In the genomic region with DNA sequence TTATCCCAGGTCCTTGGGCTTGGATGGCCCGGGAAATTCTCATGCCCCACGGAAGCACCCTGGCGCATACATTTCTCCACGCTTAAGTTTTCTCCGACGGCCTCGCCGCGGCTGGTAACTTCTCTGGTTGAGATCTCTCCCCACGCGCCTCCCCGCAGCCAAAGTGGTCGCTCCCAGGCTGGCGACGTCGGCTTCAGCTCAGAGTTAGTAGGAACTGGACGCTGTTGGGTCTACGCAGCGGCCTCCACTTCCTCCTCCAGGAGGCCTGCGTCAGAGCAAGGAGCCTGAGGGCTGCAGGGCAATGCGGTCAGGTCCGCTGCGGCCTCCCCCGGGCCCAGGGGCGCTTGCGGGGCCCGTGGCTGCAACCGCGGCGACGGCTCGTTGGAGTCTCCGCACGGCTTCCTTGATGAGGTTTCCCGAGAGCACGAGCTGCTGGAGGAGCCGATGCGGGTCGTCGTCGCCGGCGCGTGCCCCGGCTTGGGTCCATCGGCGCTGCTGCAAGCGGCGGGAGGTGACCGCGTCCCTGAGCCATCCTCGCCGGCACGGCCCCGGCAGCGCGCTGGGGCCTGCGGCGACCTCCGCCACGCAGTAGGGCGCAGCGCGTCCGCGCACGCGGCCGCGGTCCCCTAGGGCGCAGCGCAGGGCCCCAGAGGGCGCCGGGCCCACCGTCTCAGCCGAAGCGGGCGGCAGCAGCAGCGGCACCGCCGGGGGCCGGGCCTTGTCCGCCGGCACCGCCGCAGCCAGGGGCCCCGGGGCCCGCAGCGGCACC, we compare ENCODE assay signal across 7 cellular contexts. TPM values are rescaled to one million over a fixed set of nuclear protein-coding genes. Genes with fewer than 3 reads are reported as not detected.
A peak's percentile ranks its signal among the peaks of the same experiment; 100 is the strongest.
DNase-seq lines count a peak whose midpoint lies in the region; ATAC-seq, FAIRE-seq and TF ChIP-seq lines count a peak whose summit lies in the region.

No MANE protein-coding gene starts in this region.

- WGBS in pancreas, 2 donors, result 0% methylated on average over 50 to 89 of the region's 89 CpGs

- TF ChIP-seq CTCF in GM13976 (IDR thresholded peaks at IDR 0.05; ENCODE audit: borderline replicate concordance, control extremely low read depth, extremely low read depth, insufficient read depth, missing control alignments) (no peak), pancreas (IDR thresholded peaks at IDR 0.05) (no peak)

- in situ Hi-C loops in GM13976 (cut with MboI; ENCODE audit: low sequenced_read_pairs, unreplicated experiment), result no loop called here

- H3K4me3 ChIP-seq in pancreas, result peak overlapping the region; percentile 73 to 92 (median 82)

- peak overlapping the region; percentile 79 to 96 (median 90) for H3K27ac ChIP-seq in pancreas

- H3K9me3 ChIP-seq in pancreas, result no peaks in the 10 kb centered on the region

- DNase-seq in GM13976 (ENCODE audit: low spot score) (peak; percentile 54), NCI-H69 (lab: John Stamatoyannopoulos, UW) (peak; percentile 53), activated gamma-delta T cell (lab: John Stamatoyannopoulos, UW) (peak; percentile 43), Right ventricle myocardium inferior (ENCODE audit: missing footprints) (peak; percentile 88), pancreas (peak; percentile 50 to 77 (median 62)), putamen (ENCODE audit: low spot score) (no peak)

- peak; percentile 19 for ATAC-seq in HG02610 (IDR thresholded peaks at IDR 0.05; ENCODE audit: unreplicated experiment)
- no peak for ATAC-seq in Right ventricle myocardium inferior
- ATAC-seq in pancreas, result peak; percentile 9 to 39 (median 26)

- FAIRE-seq in pancreas (lab: Jason Lieb, UNC), result no peak

- H3K4me1 ChIP-seq in pancreas, result peaks cover 19 to 44% (median 33%) of the 10 kb centered on the region in 3 donors

- intact Hi-C loops in Right ventricle myocardium inferior (cut with DNase I), result loop anchor here (2.0 kb wide), 2 partner anchors 15 to 55 kb away; partner anchors contain the start of gene FRAT1
- intact Hi-C loops in pancreas (cut with DNase I), result loop anchor here in 1 of 3 donors (10.0 kb wide), 1 partner anchor 49 kb away; no protein-coding TSS in a partner anchor

- H3K36me3 ChIP-seq in pancreas, result no peaks in the 10 kb centered on the region

- no peaks in the 10 kb centered on the region for H3K27me3 ChIP-seq in pancreas

RNA-seq across cellular contexts. Expression of gene FRAT2, which starts 0.7 kb away (rescaled TPM):
- total RNA-seq in Right ventricle myocardium inferior (9.1 TPM), pancreas (10 to 100 TPM in 2 of 6 donors, 1 to 10 TPM in 4; 8.7 to 15.0 (median 9.9) TPM)
- 1 to 10 TPM; 4.3 to 5.5 TPM for polyA plus RNA-seq in pancreas

RNA-seq across cellular contexts. Expression of gene FRAT1, which starts 14.7 kb away (rescaled TPM):
- 5.4 TPM for total RNA-seq in Right ventricle myocardium inferior
- total RNA-seq in pancreas, result 1 to 10 TPM; 2.6 to 5.2 (median 3.4) TPM
- polyA plus RNA-seq in pancreas, result 1 to 10 TPM; 1.6 to 1.7 TPM

RNA-seq across cellular contexts. Expression of gene ARHGAP19, which starts 41.3 kb away (rescaled TPM):
- 5.6 TPM for total RNA-seq in Right ventricle myocardium inferior
- total RNA-seq in pancreas, result 1 to 10 TPM; 1.3 to 4.8 (median 2.8) TPM
- 1 to 10 TPM; 1.1 to 2.3 TPM for polyA plus RNA-seq in pancreas
